In the genomic region with DNA sequence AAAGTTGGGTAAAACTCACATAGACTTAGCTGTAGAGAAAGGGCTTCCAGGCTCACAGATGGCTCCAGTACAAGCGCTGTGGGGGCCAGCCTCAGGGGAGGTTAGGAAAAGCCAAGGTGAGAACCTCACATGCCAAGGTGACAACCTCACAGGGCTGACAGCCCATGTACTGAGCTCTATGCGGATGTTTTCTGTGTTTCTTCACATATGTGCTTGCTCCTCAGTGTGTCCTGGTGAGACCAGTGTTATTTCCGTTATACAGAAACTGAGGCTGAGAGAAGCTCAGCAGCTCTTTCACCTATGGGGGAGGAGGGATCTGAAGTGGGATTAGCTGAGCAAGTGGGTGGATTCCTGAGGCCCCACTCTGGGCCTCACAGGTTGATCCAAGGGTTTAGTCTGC, we compare ENCODE assay signal across 17 cellular contexts.
"Had no signal": no experiment of that assay in that cellular context is flagged by ENCODE, and none has a peak within 500 bp of the region (broad histone marks: within the 10 kb centered on the region; RNA-seq: fewer than 3 reads in every experiment).

No MANE protein-coding gene starts in this region.

- H3K9me3 ChIP-seq: prostate gland, right atrium auricular region, stomach, upper lobe of left lung had no signal

- H3K27me3 ChIP-seq: right atrium auricular region, stomach, upper lobe of left lung had no signal

- H3K36me3 ChIP-seq: prostate gland, right atrium auricular region, stomach, upper lobe of left lung had no signal

- H3K27me3 Mint-ChIP-seq: activated B cell treated with CpG ODN at 0.5 μM for 24 hours; activated CD4-positive, alpha-beta T cell treated with anti-CD3 and anti-CD28 coated beads, Interleukin-2, amount 10 ng/mL, durations not matched to agents 24 days and 14 days had no signal

- H3K27ac ChIP-seq: prostate gland, right atrium auricular region, skin epidermis, stomach, upper lobe of left lung had no signal

- ATAC-seq: activated naive CD4-positive, alpha-beta T cell treated with anti-CD3 and anti-CD28 coated beads, Interleukin-2, amount 50 U/mL, for 72 hours; left lobe of liver had no signal

- DNase-seq: activated B cell treated with CpG ODN at 0.5 μM for 24 hours; activated gamma-delta T cell treated with Interleukin-2 at 50 U/mL for 16 hours; amniotic stem cell; dermis blood vessel endothelial cell; head of caudate nucleus; kidney; stimulated activated CD4-positive, alpha-beta T cell treated with anti-CD3 and anti-CD28 coated beads, Interleukin-2, amount 100 ng/mL, for 48 hours; stomach; upper lobe of left lung had no signal

- H3K4me3 ChIP-seq: lung, prostate gland, right atrium auricular region, skin epidermis, stomach, upper lobe of left lung had no signal

- H3K27ac Mint-ChIP-seq: activated B cell treated with CpG ODN at 0.5 μM for 24 hours; activated CD4-positive, alpha-beta T cell treated with anti-CD3 and anti-CD28 coated beads, Interleukin-2, amount 10 ng/mL, durations not matched to agents 24 days and 14 days had no signal

- H3K4me3 Mint-ChIP-seq: activated B cell treated with CpG ODN at 0.5 μM for 24 hours; activated CD4-positive, alpha-beta T cell treated with anti-CD3 and anti-CD28 coated beads, Interleukin-2, amount 10 ng/mL, durations not matched to agents 24 days and 14 days; activated T-helper 1 cell treated with anti-CD3 and anti-CD28 coated beads, Interleukin-12 subunit alpha, Interleukin-12 subunit beta, Interleukin-2, Interleukin-4 antibody, amounts not matched to agents 30 ng/mL and 10 ng/mL and 1 ng/mL, durations not matched to agents 14 hours and 24 hours and 36 hours had no signal

- H3K4me1 ChIP-seq: prostate gland had no signal

- H3K9me3 Mint-ChIP-seq: activated B cell treated with CpG ODN at 0.5 μM for 24 hours; activated CD4-positive, alpha-beta T cell treated with anti-CD3 and anti-CD28 coated beads, Interleukin-2, amount 10 ng/mL, durations not matched to agents 24 days and 14 days; activated naive CD4-positive, alpha-beta T cell treated with anti-CD3 and anti-CD28 coated beads, Interleukin-2, amount 50 U/mL, for 72 hours; activated T-helper 1 cell treated with anti-CD3 and anti-CD28 coated beads, Interleukin-12 subunit alpha, Interleukin-12 subunit beta, Interleukin-2, Interleukin-4 antibody, amounts not matched to agents 30 ng/mL and 10 ng/mL and 1 ng/mL, durations not matched to agents 14 hours and 24 hours and 36 hours had no signal
